16 cellular contexts compared by ENCODE assay signal in genomic region chr9:135544981-135545635, GRCh38. TPM values are rescaled to one million over a fixed set of nuclear protein-coding genes. Genes with fewer than 3 reads are reported as not detected.
DNase-seq lines count a peak whose midpoint lies in the region; ATAC-seq and TF ChIP-seq lines count a peak whose summit lies in the region.
"Had no signal": no experiment of that assay in that cellular context is flagged by ENCODE, and none has a peak within 500 bp of the region (broad histone marks: within the 10 kb centered on the region; RNA-seq: fewer than 3 reads in every experiment).

No MANE protein-coding gene starts in this region.

- no peak overlapping the region for H2BK120ac ChIP-seq in neuronal stem cell (ENCODE audit: low read depth, low read length)

- peaks cover 2% of the 10 kb centered on the region for H3K79me1 ChIP-seq in neuronal stem cell (ENCODE audit: low read depth, low read length)

- no peak overlapping the region for H4K8ac ChIP-seq in neuronal stem cell (ENCODE audit: low read depth, low read length)

- no peak overlapping the region for H3K4me3 ChIP-seq in neuronal stem cell (ENCODE audit: low read length in 2 of 2)
- no peak overlapping the region for H3K4me3 ChIP-seq in upper lobe of right lung
- H3K4me3 ChIP-seq in testis: no peak overlapping the region
- H3K4me3 ChIP-seq: PC-9 had no signal

- H2BK15ac ChIP-seq in neuronal stem cell (ENCODE audit: low read length): no peak overlapping the region

- no peak overlapping the region for H3K14ac ChIP-seq in neuronal stem cell (ENCODE audit: low read length)

- peak; percentile 32 for DNase-seq in islet precursor cell
- no peak for DNase-seq in neuronal stem cell (ENCODE audit: low spot score)
- peak; percentile 48 for DNase-seq in upper lobe of right lung
- no peak for DNase-seq in NCI-H510A (lab: John Stamatoyannopoulos, UW)
- no peak for DNase-seq in testis
- DNase-seq: COR-L47, DMS153, GOT3, NCI-H1436 treated with DMSO at 0.1 percent for 48 hours, NCI-H2081, NCI-H82, PC-9 had no signal

- H3K23ac ChIP-seq in neuronal stem cell (ENCODE audit: low read depth, low read length, poor library complexity): no peak overlapping the region

- no peak overlapping the region for H2BK5ac ChIP-seq in neuronal stem cell (ENCODE audit: low read length)

- H2AFZ ChIP-seq in neuronal stem cell (ENCODE audit: low read length): no peak overlapping the region
- H2AFZ ChIP-seq: PC-9 had no signal

- H3K27ac ChIP-seq in neuronal stem cell (replicated peaks; ENCODE audit: low read length) (no peak overlapping the region), upper lobe of right lung (no peak overlapping the region), testis (no peak overlapping the region)
- H3K27ac ChIP-seq: KMS-11, PC-9 had no signal

- WGBS in neuronal stem cell (ENCODE audit: extremely low coverage in 2 of 2, insufficient read length in 2 of 2, insufficient replicate concordance in 1 of 2), 2 donors: no CpG with 5 or more reads among the region's 18 CpGs
- 72 to 74% methylated on average over 17 to 18 of the region's 18 CpGs for WGBS in testis, 2 donors

- H3K9ac ChIP-seq in neuronal stem cell (ENCODE audit: low read depth, low read length, poor library complexity): peak overlapping the region; percentile 44
- H3K9ac ChIP-seq: KMS-11 had no signal

- H3K27me3 ChIP-seq in neuronal stem cell (ENCODE audit: control insufficient read depth in 3 of 3, insufficient read depth in 3 of 3, low read depth in 1 of 3, low read length in 3 of 3) (peaks cover 0 to 12% (median 0%) of the 10 kb centered on the region in 3 experiments), upper lobe of right lung (no peaks in the 10 kb centered on the region), testis (no peaks in the 10 kb centered on the region)

- no peak overlapping the region for H4K91ac ChIP-seq in neuronal stem cell (ENCODE audit: low read depth, low read length, poor library complexity)

- no peak for TF ChIP-seq POLR2A in testis (IDR thresholded peaks at IDR 0.05)

- no peak overlapping the region for H2AK5ac ChIP-seq in neuronal stem cell (ENCODE audit: low read depth, low read length)

- H3K4ac ChIP-seq in neuronal stem cell (ENCODE audit: low read length): no peak overlapping the region

- TF ChIP-seq CTCF in upper lobe of right lung (IDR thresholded peaks at IDR 0.05) (no peak), testis (IDR thresholded peaks at IDR 0.05) (no peak)

- H3K4me2 ChIP-seq in neuronal stem cell (ENCODE audit: insufficient read depth, low read length, poor library complexity, severe bottlenecking): no peak overlapping the region
- H3K4me2 ChIP-seq: KMS-11, PC-9 had no signal

- H2BK12ac ChIP-seq in neuronal stem cell (ENCODE audit: low read length): no peak overlapping the region

- H3K36me3 ChIP-seq in neuronal stem cell (replicated peaks in 1 of 2; ENCODE audit: control insufficient read depth in 2 of 2, insufficient read depth in 2 of 2, low read length in 2 of 2): no peaks in the 10 kb centered on the region
- H3K36me3 ChIP-seq in upper lobe of right lung: no peaks in the 10 kb centered on the region
- no peaks in the 10 kb centered on the region for H3K36me3 ChIP-seq in testis (ENCODE audit: low read depth, missing control alignments)

- H3K4me1 ChIP-seq in neuronal stem cell (ENCODE audit: control insufficient read depth in 2 of 2, insufficient read depth in 1 of 2, low read depth in 1 of 2, low read length in 2 of 2) (no peaks in the 10 kb centered on the region), upper lobe of right lung (no peaks in the 10 kb centered on the region), testis (no peaks in the 10 kb centered on the region)

- peaks cover 0 to 2% of the 10 kb centered on the region in 2 donors for H3K9me3 ChIP-seq in neuronal stem cell (replicated peaks in 1 of 2; ENCODE audit: control insufficient read depth in 2 of 2, insufficient read depth in 1 of 2, low read depth in 1 of 2, low read length in 2 of 2)
- H3K9me3 ChIP-seq in upper lobe of right lung: no peaks in the 10 kb centered on the region
- no peaks in the 10 kb centered on the region for H3K9me3 ChIP-seq in testis

- intact Hi-C loops in upper lobe of right lung (cut with DNase I): no loop called here
- intact Hi-C loops in testis (cut with DNase I; ENCODE audit: low total_unique reads): no loop called here

- ATAC-seq in upper lobe of right lung: no peak

- H3K18ac ChIP-seq in neuronal stem cell (ENCODE audit: low read length): no peak overlapping the region

RNA-seq across cellular contexts. Expression of gene OBP2A, which starts 0.8 kb away (rescaled TPM):
- polyA plus RNA-seq in neuronal stem cell (2013, experiment 1 of 2): not detected
- not detected for polyA plus RNA-seq in neuronal stem cell (2013, experiment 2 of 2)
- total RNA-seq in upper lobe of right lung: not detected
- 10 to 100 TPM; 13.9 to 19.0 TPM for total RNA-seq in testis
- 11.8 TPM for polyA plus RNA-seq in testis (ENCODE audit: insufficient read depth, low read depth, low replicate concordance)
- total RNA-seq: M059J, NCI-H460, PC-9, SK-MEL-5 had no signal

RNA-seq across cellular contexts. Expression of gene PAEP, which starts 16.4 kb away (rescaled TPM):
- not detected for polyA plus RNA-seq in neuronal stem cell (2013, experiment 1 of 2)
- not detected for polyA plus RNA-seq in neuronal stem cell (2013, experiment 2 of 2)
- not detected for total RNA-seq in upper lobe of right lung
- total RNA-seq in testis: not detected
- polyA plus RNA-seq in testis (ENCODE audit: insufficient read depth, low read depth, low replicate concordance): 2.5 TPM
- total RNA-seq: M059J, PC-9 had no signal

RNA-seq across cellular contexts. Expression of gene LCN1, which starts 23.9 kb away (rescaled TPM):
- not detected for polyA plus RNA-seq in neuronal stem cell (2013, experiment 1 of 2)
- polyA plus RNA-seq in neuronal stem cell (2013, experiment 2 of 2): not detected
- not detected for total RNA-seq in upper lobe of right lung
- not detected for total RNA-seq in testis
- 2.7 TPM for polyA plus RNA-seq in testis (ENCODE audit: insufficient read depth, low read depth, low replicate concordance)
- total RNA-seq: M059J, PC-9, SK-MEL-5 had no signal

RNA-seq across cellular contexts. Expression of gene MRPS2, which starts 44.6 kb away (rescaled TPM):
- polyA plus RNA-seq in neuronal stem cell (2013, experiment 1 of 2): 88.3 TPM
- 78.9 TPM for polyA plus RNA-seq in neuronal stem cell (2013, experiment 2 of 2)
- 23.0 TPM for total RNA-seq in upper lobe of right lung
- 10 to 100 TPM; 35.9 to 40.4 TPM for total RNA-seq in testis
- polyA plus RNA-seq in testis (ENCODE audit: insufficient read depth, low read depth, low replicate concordance): 34.7 TPM

Comparison
In these comparisons a context has a peak if more than half of its experiments do, and no peak if none do; other contexts are left out.
1. DNase-seq: peak in islet precursor cell (single experiment) and upper lobe of right lung (single experiment); none in neuronal stem cell (single experiment), NCI-H510A (single experiment) and testis (single experiment).
2. RNA of gene OBP2A, which starts 0.8 kb away (total RNA-seq): 13.9 to 19.0 TPM in testis; not detected in upper lobe of right lung (single experiment); every median in the first group is over 10 times any median in the second.